In genomic region chr17:28950017-28950751, GRCh38 we compare ENCODE assay signal across 1 cellular context.
TF ChIP-seq lines count a peak whose summit lies in the region.

No MANE protein-coding gene starts in this region.

TF ChIP-seq in HepG2, 621 proteins besides CTCF, POLR2A, EP300 and RAD21 (continued from another document):
- TF ChIP-seq ZNF281 (CRISPR knock-in tag; IDR thresholded peaks at IDR 0.05; ENCODE audit: borderline replicate concordance), result peak; percentile 27; the same call in 1 of the 2 replicates
- TF ChIP-seq THAP11 (CRISPR knock-in tag; IDR thresholded peaks at IDR 0.05), result 0 out of 2 replicates have a peak, but pooled peaks have one; percentile 17
- TF ChIP-seq ZNF788 (CRISPR knock-in tag; IDR thresholded peaks at IDR 0.05; ENCODE audit: borderline replicate concordance), result 0 out of 2 replicates have a peak, but pooled peaks have one; percentile 20
- TF ChIP-seq PCBP1 (IDR thresholded peaks at IDR 0.05; ENCODE audit: borderline replicate concordance, low read depth, low read length), result peak; percentile 25; the same call in 1 of the 2 replicates
- TF ChIP-seq ONECUT2 (CRISPR knock-in tag; IDR thresholded peaks at IDR 0.05), result no peak
- TF ChIP-seq ZNF20 (CRISPR knock-in tag; IDR thresholded peaks at IDR 0.05), result no peak
